Comparison of ENCODE assay signal across 12 cellular contexts in the genomic region with DNA sequence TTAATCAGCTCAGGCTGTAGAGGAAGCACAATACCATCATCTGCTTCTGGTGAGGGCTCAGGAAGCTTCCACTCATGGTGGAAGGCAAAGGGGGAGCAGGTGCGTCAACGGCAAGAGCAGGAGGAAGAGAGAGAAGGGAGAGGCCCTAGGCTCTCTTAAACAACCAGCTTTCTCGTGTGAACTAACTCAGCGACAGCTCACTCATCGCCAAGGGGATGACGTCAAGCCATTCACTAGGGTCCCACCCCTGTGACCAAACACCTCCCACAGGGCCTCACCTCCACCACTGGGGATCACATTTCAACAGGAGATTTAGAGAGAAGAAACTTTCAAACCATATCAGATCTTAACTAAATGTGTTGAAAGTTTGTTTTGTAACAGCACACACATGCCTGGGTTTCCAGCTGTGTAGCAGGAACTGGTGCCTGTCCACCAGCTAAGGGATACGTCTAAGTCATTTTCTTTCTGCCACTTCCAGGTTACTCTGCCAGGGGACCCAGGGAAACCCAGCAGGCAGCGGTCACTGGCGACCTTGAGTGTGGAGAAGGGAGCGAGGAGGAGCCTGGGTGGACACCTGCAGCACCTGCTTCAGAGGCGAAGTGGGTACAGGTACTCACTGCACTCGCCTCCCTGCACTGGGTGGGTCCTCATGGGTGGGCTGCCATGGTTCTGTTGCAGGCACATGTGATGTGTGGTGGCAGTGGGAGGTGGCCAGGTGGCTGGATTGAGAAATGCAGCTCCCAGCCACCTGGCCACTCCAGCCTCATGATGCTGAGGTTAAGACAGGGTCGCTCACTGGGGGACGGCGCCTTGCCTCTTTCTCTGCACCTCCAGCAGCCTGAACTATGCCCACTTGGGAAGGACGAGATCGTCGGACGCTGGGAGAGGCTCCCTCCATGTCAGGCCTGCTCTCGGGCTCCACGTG. TPM values are rescaled to one million over a fixed set of nuclear protein-coding genes. Genes with fewer than 3 reads are reported as not detected.
DNase-seq lines count a peak whose midpoint lies in the region; ATAC-seq and TF ChIP-seq lines count a peak whose summit lies in the region.
"Had no signal": no experiment of that assay in that cellular context is flagged by ENCODE, and none has a peak within 500 bp of the region (broad histone marks: within the 10 kb centered on the region; RNA-seq: fewer than 3 reads in every experiment).

No MANE protein-coding gene starts in this region.

- in situ Hi-C loops in transverse colon (cut with MboI; ENCODE audit: low pct_ligation_motif_present in 1 of 4, low pct_unique_long_range_greater_than_20kb in 1 of 4, low sequenced_read_pairs in 3 of 4): loop anchor here in 1 of 4 donors (25.0 kb wide), 1 partner anchor 190 kb away; no protein-coding TSS in a partner anchor

- H3K27me3 Mint-ChIP-seq in chondrocyte (ENCODE audit: low read depth): no peaks in the 10 kb centered on the region

- no peaks in the 10 kb centered on the region for H3K9me3 ChIP-seq in transverse colon
- H3K9me3 ChIP-seq: vagina had no signal

- ATAC-seq in omental fat pad (ENCODE audit: low FRiP score): no peak

- no peaks in the 10 kb centered on the region for H3K36me3 ChIP-seq in transverse colon
- H3K36me3 ChIP-seq: vagina had no signal

- no peak for TF ChIP-seq EP300 in transverse colon (IDR thresholded peaks at IDR 0.05; ENCODE audit: low read depth)

- H3K27me3 ChIP-seq in transverse colon: no peaks in the 10 kb centered on the region
- H3K27me3 ChIP-seq: vagina had no signal

- no peaks in the 10 kb centered on the region for H3K36me3 Mint-ChIP-seq in chondrocyte (ENCODE audit: low read depth)
- H3K36me3 Mint-ChIP-seq: activated naive CD4-positive, alpha-beta T cell treated with anti-CD3 and anti-CD28 coated beads, Interleukin-2, amount 50 U/mL, for 24 hours had no signal

- peak overlapping the region; percentile 42 for H3K27ac Mint-ChIP-seq in chondrocyte (ENCODE audit: unreplicated experiment)
- H3K27ac Mint-ChIP-seq: activated naive CD4-positive, alpha-beta T cell treated with anti-CD3 and anti-CD28 coated beads, Interleukin-2, amount 50 U/mL, for 24 hours had no signal

- H3K4me1 Mint-ChIP-seq in chondrocyte (ENCODE audit: low read depth): no peaks in the 10 kb centered on the region

- 55 to 70% methylated on average over 2 to 21 of the region's 21 CpGs for WGBS in transverse colon (ENCODE audit: low coverage in 1 of 2), 2 donors

- H3K4me3 Mint-ChIP-seq in chondrocyte (ENCODE audit: unreplicated experiment): no peak overlapping the region
- H3K4me3 Mint-ChIP-seq: activated naive CD4-positive, alpha-beta T cell treated with anti-CD3 and anti-CD28 coated beads, Interleukin-2, amount 50 U/mL, for 24 hours; neural crest cell had no signal

- intact Hi-C loops in transverse colon (cut with DNase I; ENCODE audit: low total_unique reads): no loop called here

- H3K27ac ChIP-seq in transverse colon: no peak overlapping the region
- H3K27ac ChIP-seq: vagina had no signal

- DNase-seq in EH (ENCODE audit: low read depth) (peak; percentile 26), HT1080 (ENCODE audit: low read depth) (peak; percentile 33), chondrocyte (ENCODE audit: low spot score) (no peak), omental fat pad (ENCODE audit: low spot score) (peak; percentile 15), DMS114 treated with DMSO at 0.1 percent for 48 hours (lab: John Stamatoyannopoulos, UW; ENCODE audit: unreplicated experiment) (no peak), iPS-NIHi11 (ENCODE audit: low spot score) (no peak), transverse colon (no peak)
- DNase-seq: DMS79; effector CD8-positive, alpha-beta T cell had no signal

- H3K9me3 Mint-ChIP-seq in chondrocyte (ENCODE audit: low read depth): peaks cover 14% of the 10 kb centered on the region
- H3K9me3 Mint-ChIP-seq: activated naive CD4-positive, alpha-beta T cell treated with anti-CD3 and anti-CD28 coated beads, Interleukin-2, amount 50 U/mL, for 24 hours had no signal

- no peak for TF ChIP-seq CTCF in chondrocyte (IDR thresholded peaks at IDR 0.05)
- no peak for TF ChIP-seq CTCF in omental fat pad (IDR thresholded peaks at IDR 0.05)
- TF ChIP-seq CTCF in transverse colon (IDR thresholded peaks at IDR 0.05): no peak

- no peak overlapping the region for H3K4me3 ChIP-seq in transverse colon
- H3K4me3 ChIP-seq: vagina had no signal

- H3K4me1 ChIP-seq in transverse colon: no peaks in the 10 kb centered on the region
- H3K4me1 ChIP-seq: vagina had no signal

- TF ChIP-seq POLR2A in transverse colon (IDR thresholded peaks at IDR 0.05): no peak

RNA-seq across cellular contexts. Expression of a gene that starts 8.4 kb away (rescaled TPM):
- total RNA-seq in HT1080 (2014; rRNA removed; shearing (Covaris generic)): 49.0 and 54.4 TPM in 2 replicates
- 126 and 143 TPM in 2 replicates for polyA plus RNA-seq in HT1080 (2015; cell fraction: cytosol; rRNA removed)
- 201 and 215 TPM in 2 replicates for polyA plus RNA-seq in HT1080 (2015; cell fraction: nucleus; rRNA removed)
- total RNA-seq in chondrocyte (261 to 354 TPM (median 264 TPM) in 3 replicates), omental fat pad (10 to 100 TPM; 33.6 to 91.4 (median 39.5) TPM), transverse colon (10 to 100 TPM; 10.4 to 31.8 (median 18.0) TPM)

Comparison
In these comparisons a context has a peak if more than half of its experiments do, and no peak if none do; other contexts are left out.
1. DNase-seq: peak in EH (single experiment), HT1080 (single experiment) and omental fat pad (single experiment); none in chondrocyte (single experiment), DMS114 treated with DMSO at 0.1 percent for 48 hours (single experiment), iPS-NIHi11 (single experiment) and transverse colon (single experiment).